Comparison of ENCODE assay signal across 8 cellular contexts in the genomic region with DNA sequence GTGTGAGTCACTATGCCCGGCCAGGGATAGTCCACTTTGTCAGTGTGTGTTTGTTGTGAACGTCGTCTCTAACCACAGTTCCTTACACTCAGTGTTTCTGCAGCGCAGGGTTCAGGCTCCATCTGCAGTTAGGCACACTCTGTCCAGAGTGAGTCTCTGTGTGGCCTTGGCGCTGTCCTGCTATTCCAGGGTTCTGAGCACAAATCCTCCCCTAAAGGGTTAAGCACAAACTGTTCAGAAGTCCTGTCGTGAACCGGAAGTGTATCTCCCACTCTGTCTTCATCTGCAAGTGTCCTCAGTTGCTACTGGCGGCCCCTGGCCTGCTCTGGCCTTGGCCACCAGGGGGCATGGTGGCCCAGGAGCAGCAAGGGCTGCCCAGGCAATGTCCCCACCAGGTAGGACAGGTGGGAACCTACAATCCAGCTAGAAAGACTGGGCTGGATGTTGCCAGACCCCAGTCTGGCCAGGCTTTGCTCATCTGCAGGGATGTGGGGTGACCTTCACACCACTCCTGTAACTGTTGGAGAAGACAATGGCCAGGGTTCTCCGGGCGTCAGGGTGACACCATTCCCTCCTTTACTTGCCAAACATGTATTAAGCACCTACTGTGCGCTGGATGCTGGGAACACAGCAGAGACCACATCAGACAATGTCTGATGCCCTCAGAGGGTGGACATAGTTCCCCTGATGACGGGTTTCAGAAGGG. TPM values are rescaled to one million over a fixed set of nuclear protein-coding genes. Genes with fewer than 3 reads are reported as not detected.
DNase-seq lines count a peak whose midpoint lies in the region; ATAC-seq and TF ChIP-seq lines count a peak whose summit lies in the region.

No MANE protein-coding gene starts in this region.

- TF ChIP-seq RAD21 in Ishikawa (IDR thresholded peaks at IDR 0.05; ENCODE audit: low read depth) = peak; percentile 97

- H3K9me3 ChIP-seq in BLaER1 (no peaks in the 10 kb centered on the region), Panc1 (ENCODE audit: control insufficient read depth, insufficient read depth, low read depth, low read length) (no peaks in the 10 kb centered on the region), tibial artery (no peaks in the 10 kb centered on the region)

- no peak for TF ChIP-seq EP300 in Ishikawa (IDR thresholded peaks at IDR 0.05; ENCODE audit: borderline replicate concordance)

- BruUV-seq in Panc1 (replicated peaks; lab: Mats Ljungman, UMichigan) = no TSS peak

- H3K9ac ChIP-seq in BLaER1 = no peak overlapping the region

- peaks cover 52% of the 10 kb centered on the region for H3K4me1 ChIP-seq in BLaER1
- H3K4me1 ChIP-seq in Panc1 (ENCODE audit: control insufficient read depth, insufficient read depth, low read length) = no peaks in the 10 kb centered on the region
- peaks cover 0 to 19% (median 4%) of the 10 kb centered on the region in 4 donors for H3K4me1 ChIP-seq in tibial artery

- no peak overlapping the region for H3K4me3 ChIP-seq in BLaER1
- H3K4me3 ChIP-seq in Panc1 (ENCODE audit: low read depth in 2 of 2, low read length in 2 of 2) = peak overlapping the region in 1 of 2 experiments; percentile 11; a peak in 1 of 4 replicates
- H3K4me3 ChIP-seq in fibroblast of the aortic adventitia (ENCODE audit: low read depth, low read length) = no peak overlapping the region
- H3K4me3 ChIP-seq in tibial artery = no peak overlapping the region

- H3K4me2 ChIP-seq in BLaER1 = peak overlapping the region; percentile 21; the same call in 1 of the 2 replicates

- POLR2A ChIA-PET in Panc1 (lab: Charles Lee) = no interaction called here

- H3K36me3 Mint-ChIP-seq in activated T-cell treated with anti-CD3 and anti-CD28 coated beads, Interleukin-2, amount 50 U/mL, for 72 hours (ENCODE audit: insufficient read depth in 2 of 2) = no peaks in the 10 kb centered on the region
- H3K36me3 Mint-ChIP-seq in osteocyte (ENCODE audit: unreplicated experiment) = no peaks in the 10 kb centered on the region

- peak overlapping the region; percentile 0 for H3K27ac Mint-ChIP-seq in activated T-cell treated with anti-CD3 and anti-CD28 coated beads, Interleukin-2, amount 50 U/mL, for 72 hours
- H3K27ac Mint-ChIP-seq in osteocyte (ENCODE audit: unreplicated experiment) = peak overlapping the region; percentile 45

- intact Hi-C loops in Panc1 (cut with micrococcal nuclease; ENCODE audit: unreplicated experiment) (loop anchor here (5.0 kb wide), 1 partner anchor 120 kb away; no protein-coding TSS in a partner anchor), tibial artery (cut with DNase I; ENCODE audit: low total_unique reads) (loop anchor here (2.0 to 5.0 kb wide), 2 partner anchors 40 to 124 kb away; partner anchors contain the start of gene GATAD2A)

- no peak overlapping the region for H3K27ac ChIP-seq in BLaER1
- H3K27ac ChIP-seq in Panc1 (ENCODE audit: low read length) = peak overlapping the region; percentile 34; the same call in 1 of the 2 replicates
- H3K27ac ChIP-seq in tibial artery = peak overlapping the region in 1 of 2 donors; percentile 4

- no peaks in the 10 kb centered on the region for H3K27me3 Mint-ChIP-seq in activated T-cell treated with anti-CD3 and anti-CD28 coated beads, Interleukin-2, amount 50 U/mL, for 72 hours (ENCODE audit: low read depth)
- H3K27me3 Mint-ChIP-seq in osteocyte (ENCODE audit: unreplicated experiment) = no peaks in the 10 kb centered on the region

- peak overlapping the region; percentile 55 to 60 for H3K4me3 Mint-ChIP-seq in activated T-cell treated with anti-CD3 and anti-CD28 coated beads, Interleukin-2, amount 50 U/mL, for 72 hours
- no peak overlapping the region for H3K4me3 Mint-ChIP-seq in osteocyte (ENCODE audit: unreplicated experiment)

- H4K20me1 ChIP-seq in BLaER1 = no peaks in the 10 kb centered on the region

- DNase-seq in Panc1 (ENCODE audit: low read depth, low spot score) (no peak), fibroblast of the aortic adventitia (ENCODE audit: low read depth) (peak; percentile 58), osteocyte (ENCODE audit: extremely low spot score, unreplicated experiment) (no peak), tibial artery (peak; percentile 55 to 80)
- peak; percentile 80 to 86 for DNase-seq in activated T-cell treated with anti-CD3 and anti-CD28 coated beads, Interleukin-2, amount 50 U/mL, for 72 hours

- no peaks in the 10 kb centered on the region for H3K9me3 Mint-ChIP-seq in activated T-cell treated with anti-CD3 and anti-CD28 coated beads, Interleukin-2, amount 50 U/mL, for 72 hours
- no peaks in the 10 kb centered on the region for H3K9me3 Mint-ChIP-seq in osteocyte (ENCODE audit: unreplicated experiment)

- no peaks in the 10 kb centered on the region for H3K27me3 ChIP-seq in BLaER1
- H3K27me3 ChIP-seq in Panc1 (ENCODE audit: control insufficient read depth, insufficient read depth, low read length) = no peaks in the 10 kb centered on the region
- no peaks in the 10 kb centered on the region for H3K27me3 ChIP-seq in tibial artery

- H3K36me3 ChIP-seq in BLaER1 (no peaks in the 10 kb centered on the region), Panc1 (ENCODE audit: control insufficient read depth, insufficient read depth, low read length) (no peaks in the 10 kb centered on the region), tibial artery (no peaks in the 10 kb centered on the region)

- ATAC-seq in GM19328 (IDR thresholded peaks at IDR 0.05; ENCODE audit: unreplicated experiment) (peak; percentile 76), Panc1 (peak; percentile 93)
- ATAC-seq in activated T-cell treated with anti-CD3 and anti-CD28 coated beads, Interleukin-2, amount 50 U/mL, for 72 hours (replicated peaks in 1 of 2) = peak; percentile 88 to 90

- in situ Hi-C loops in Panc1 (cut with HindIII; ENCODE audit: low pct_unique_long_range_greater_than_20kb, low sequenced_read_pairs) = no loop called here

- TF ChIP-seq CTCF in Panc1 (IDR thresholded peaks at IDR 0.05) = peak; percentile 92
- peak; percentile 97 for TF ChIP-seq CTCF in fibroblast of the aortic adventitia (IDR thresholded peaks at IDR 0.05; ENCODE audit: insufficient read depth, low read length)
- TF ChIP-seq CTCF in osteocyte (IDR thresholded peaks at IDR 0.05) = peak; percentile 90
- peak; percentile 89 to 95 for TF ChIP-seq CTCF in tibial artery (IDR thresholded peaks at IDR 0.05)

- peaks cover 26% of the 10 kb centered on the region for H3K4me1 Mint-ChIP-seq in activated T-cell treated with anti-CD3 and anti-CD28 coated beads, Interleukin-2, amount 50 U/mL, for 72 hours (ENCODE audit: low read depth)
- peaks cover 7% of the 10 kb centered on the region for H3K4me1 Mint-ChIP-seq in osteocyte (ENCODE audit: unreplicated experiment)

- CTCF ChIA-PET in Panc1 (lab: Charles Lee) = interaction anchor here (0.6 kb wide), 1 partner anchor 13 kb away, joined by 3 read pairs; no protein-coding TSS in a partner anchor

TF ChIP-seq in Ishikawa, 13 proteins besides CTCF, POLR2A, EP300 and RAD21 (continues in another document):
- no peak for TF ChIP-seq CREB1 (IDR thresholded peaks at IDR 0.05; ENCODE audit: low read depth)
- TF ChIP-seq YY1 (IDR thresholded peaks at IDR 0.05; ENCODE audit: low read depth) = peak; percentile 73
- 0 out of 2 replicates have a peak, but pooled peaks have one; percentile 15 for TF ChIP-seq NFIC (IDR thresholded peaks at IDR 0.05)
- peak; percentile 76 for TF ChIP-seq MAX (IDR thresholded peaks at IDR 0.05)
- TF ChIP-seq USF1 (IDR thresholded peaks at IDR 0.05) = 0 out of 2 replicates have a peak, but pooled peaks have one; percentile 4
- no peak for TF ChIP-seq FOXM1 (IDR thresholded peaks at IDR 0.05; ENCODE audit: borderline replicate concordance, low read depth)
- TF ChIP-seq TEAD4 (IDR thresholded peaks at IDR 0.05) = no peak
- peak; percentile 45; the same call in 1 of the 2 replicates for TF ChIP-seq TAF1 (IDR thresholded peaks at IDR 0.05; ENCODE audit: low read depth)
- 0 out of 2 replicates have a peak, but pooled peaks have one; percentile 43 for TF ChIP-seq TCF12 (IDR thresholded peaks at IDR 0.05; ENCODE audit: low read depth)
- no peak for TF ChIP-seq EGR1 (IDR thresholded peaks at IDR 0.05)

RNA-seq across cellular contexts. Expression of gene GATAD2A, which starts 38.6 kb away (rescaled TPM):
- total RNA-seq in Panc1 (2021; ENCODE audit: unreplicated experiment) (99.6 TPM), fibroblast of the aortic adventitia (ENCODE audit: low replicate concordance) (36.7 and 46.4 TPM in 2 replicates), osteocyte (75.6 and 81.3 TPM in 2 replicates)
- 56.1 TPM for polyA plus RNA-seq in Panc1 (2012; ENCODE audit: insufficient read length)
- 100 to 1,000 TPM; 100 to 126 TPM for total RNA-seq in activated T-cell treated with anti-CD3 and anti-CD28 coated beads, Interleukin-2, amount 50 U/mL, for 72 hours

RNA-seq across cellular contexts. Expression of gene MAU2, which starts 46.2 kb away (rescaled TPM):
- total RNA-seq in Panc1 (2021; ENCODE audit: unreplicated experiment) = 38.0 TPM
- 37.7 TPM for polyA plus RNA-seq in Panc1 (2012; ENCODE audit: insufficient read length)
- total RNA-seq in activated T-cell treated with anti-CD3 and anti-CD28 coated beads, Interleukin-2, amount 50 U/mL, for 72 hours = 10 to 100 TPM; 64.2 to 68.5 TPM
- 32.4 and 34.6 TPM in 2 replicates for total RNA-seq in fibroblast of the aortic adventitia (ENCODE audit: low replicate concordance)
- 75.7 and 82.3 TPM in 2 replicates for total RNA-seq in osteocyte

RNA-seq across cellular contexts. Expression of gene SUGP1, which starts 46.5 kb away (rescaled TPM):
- total RNA-seq in Panc1 (2021; ENCODE audit: unreplicated experiment) (41.5 TPM), fibroblast of the aortic adventitia (ENCODE audit: low replicate concordance) (22.6 and 32.4 TPM in 2 replicates), osteocyte (61.9 and 71.7 TPM in 2 replicates)
- 38.4 TPM for polyA plus RNA-seq in Panc1 (2012; ENCODE audit: insufficient read length)
- 10 to 100 TPM; 67.3 to 69.9 TPM for total RNA-seq in activated T-cell treated with anti-CD3 and anti-CD28 coated beads, Interleukin-2, amount 50 U/mL, for 72 hours

Comparison
In these comparisons a context has a peak if more than half of its experiments do, and no peak if none do; other contexts are left out.
1. DNase-seq: peak in activated T-cell treated with anti-CD3 and anti-CD28 coated beads, Interleukin-2, amount 50 U/mL, for 72 hours (2 of 2), fibroblast of the aortic adventitia (single experiment) and tibial artery (2 of 2); none in Panc1 (single experiment) and osteocyte (single experiment).
2. Peak in every context shown above with its lines, with median percentiles within 50 percentile points of each other: ATAC-seq and CTCF ChIP-seq.